Comparison of ENCODE assay signal across 18 cellular contexts in the genomic region with DNA sequence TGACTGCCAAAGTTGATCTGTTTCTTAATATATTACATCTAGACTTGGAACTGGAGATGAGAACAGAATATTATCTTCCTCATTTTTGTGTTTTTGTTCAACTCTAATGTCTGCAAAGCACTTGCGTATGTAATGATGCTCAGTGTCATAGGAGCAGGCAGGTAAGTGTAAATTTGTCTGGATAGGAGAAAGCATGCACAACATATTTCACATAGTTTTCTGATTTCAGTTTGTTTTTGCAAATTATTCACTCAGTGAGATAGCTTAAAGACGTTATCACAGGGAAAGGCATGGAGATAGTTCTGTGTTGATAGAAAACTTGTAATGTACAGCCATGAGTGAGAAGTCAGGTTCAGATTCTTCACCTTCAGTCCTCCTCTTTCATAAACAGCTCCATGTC.
DNase-seq lines count a peak whose midpoint lies in the region; ATAC-seq and TF ChIP-seq lines count a peak whose summit lies in the region.
"Had no signal": no experiment of that assay in that cellular context is flagged by ENCODE, and none has a peak within 500 bp of the region (broad histone marks: within the 10 kb centered on the region; RNA-seq: fewer than 3 reads in every experiment).

No MANE protein-coding gene starts in this region.

- H3K36me3 ChIP-seq in KMS-11 (ENCODE audit: insufficient read depth) (no peaks in the 10 kb centered on the region), Loucy (ENCODE audit: insufficient read depth, low read length) (no peaks in the 10 kb centered on the region), OCI-LY3 (replicated peaks; ENCODE audit: low read depth, low read length) (no peaks in the 10 kb centered on the region)
- no peaks in the 10 kb centered on the region for H3K36me3 ChIP-seq in naive thymus-derived CD4-positive, alpha-beta T cell (ENCODE audit: control insufficient read depth in 2 of 3, insufficient read depth in 3 of 3, low read length in 3 of 3)
- H3K36me3 ChIP-seq: BLaER1, HAP-1 had no signal

- H3K4me3 ChIP-seq in KMS-11 (IDR thresholded peaks at IDR 0.05; ENCODE audit: insufficient read depth, low read depth, low read length) (no peak overlapping the region), Loucy (ENCODE audit: low read length, poor library complexity, severe bottlenecking) (no peak overlapping the region), OCI-LY3 (ENCODE audit: low read length) (0 out of 2 replicates have a peak overlapping the region, but pooled peaks have one; percentile 17)
- no peak overlapping the region for H3K4me3 ChIP-seq in naive thymus-derived CD4-positive, alpha-beta T cell (ENCODE audit: low read length)
- H3K4me3 ChIP-seq: BLaER1, HAP-1 had no signal

- H3K4me2 ChIP-seq in KMS-11 (peak overlapping the region; percentile 12; the same call in 1 of the 2 replicates), Loucy (ENCODE audit: low read depth, low read length, poor library complexity, severe bottlenecking) (no peak overlapping the region), OCI-LY3 (ENCODE audit: low read length) (peak overlapping the region; percentile 63)
- H3K4me2 ChIP-seq: BLaER1 had no signal

- intact Hi-C loops in naive thymus-derived CD4-positive, alpha-beta T cell (cut with micrococcal nuclease): no loop called here

- peaks cover 0 to 8% (median 0%) of the 10 kb centered on the region in 11 donors for H3K9me3 Mint-ChIP-seq in naive thymus-derived CD4-positive, alpha-beta T cell
- H3K9me3 Mint-ChIP-seq: CD8-positive, alpha-beta T cell had no signal

- H2AFZ ChIP-seq in KMS-11 (ENCODE audit: low read depth) (no peak overlapping the region), Loucy (ENCODE audit: low read length) (0 out of 2 replicates have a peak overlapping the region, but pooled peaks have one; percentile 28), OCI-LY3 (ENCODE audit: low read depth, low read length) (peak overlapping the region; percentile 43; the same call in 1 of the 2 replicates)

- H3K27me3 Mint-ChIP-seq in naive thymus-derived CD4-positive, alpha-beta T cell: no peaks in the 10 kb centered on the region
- H3K27me3 Mint-ChIP-seq: B cell; CD4-positive, CD25-positive, alpha-beta regulatory T cell had no signal

- H3K27ac Mint-ChIP-seq in naive thymus-derived CD4-positive, alpha-beta T cell: no peak overlapping the region
- H3K27ac Mint-ChIP-seq: B cell; CD4-positive, CD25-positive, alpha-beta regulatory T cell; CD8-positive, alpha-beta T cell; HFFc6 had no signal

- H3K9ac ChIP-seq in KMS-11 (no peak overlapping the region), Loucy (ENCODE audit: low read depth, low read length, poor library complexity, severe bottlenecking) (no peak overlapping the region), OCI-LY3 (ENCODE audit: low read length) (no peak overlapping the region)
- H3K9ac ChIP-seq: BLaER1 had no signal

- H3K36me3 Mint-ChIP-seq in naive thymus-derived CD4-positive, alpha-beta T cell: no peaks in the 10 kb centered on the region
- H3K36me3 Mint-ChIP-seq: CD4-positive, CD25-positive, alpha-beta regulatory T cell; CD8-positive, alpha-beta T cell had no signal

- no peaks in the 10 kb centered on the region for H3K4me1 Mint-ChIP-seq in naive thymus-derived CD4-positive, alpha-beta T cell
- H3K4me1 Mint-ChIP-seq: B cell; CD4-positive, CD25-positive, alpha-beta regulatory T cell had no signal

- no peaks in the 10 kb centered on the region for H3K79me2 ChIP-seq in KMS-11 (ENCODE audit: insufficient read depth, low read depth)
- no peaks in the 10 kb centered on the region for H3K79me2 ChIP-seq in Loucy (ENCODE audit: insufficient read depth, low read length)
- no peaks in the 10 kb centered on the region for H3K79me2 ChIP-seq in OCI-LY3 (ENCODE audit: low read length)

- CTCF ChIA-PET in naive thymus-derived CD4-positive, alpha-beta T cell (lab: Charles Lee): no interaction called here

- peak; percentile 24 for ATAC-seq in omental fat pad (ENCODE audit: low FRiP score)
- ATAC-seq in naive thymus-derived CD4-positive, alpha-beta T cell: no peak
- ATAC-seq: CD8-positive, alpha-beta T cell had no signal

- H3K27me3 ChIP-seq in KMS-11 (ENCODE audit: insufficient read depth, low read depth) (no peaks in the 10 kb centered on the region), Loucy (ENCODE audit: insufficient read depth, low read length, poor library complexity, severe bottlenecking) (no peaks in the 10 kb centered on the region), OCI-LY3 (ENCODE audit: low read depth, low read length) (no peaks in the 10 kb centered on the region)
- no peaks in the 10 kb centered on the region for H3K27me3 ChIP-seq in naive thymus-derived CD4-positive, alpha-beta T cell (ENCODE audit: control insufficient read depth in 2 of 2, insufficient read depth in 2 of 2, low read length in 2 of 2)
- H3K27me3 ChIP-seq: BLaER1 had no signal

- TF ChIP-seq CTCF in KMS-11 (conservative IDR thresholded peaks at IDR 0.05; ENCODE audit: low read depth, low read length) (no peak), Loucy (conservative IDR thresholded peaks at IDR 0.05; ENCODE audit: low read length) (no peak), OCI-LY3 (IDR thresholded peaks at IDR 0.05; ENCODE audit: low read depth, low read length) (no peak), omental fat pad (IDR thresholded peaks at IDR 0.05) (no peak)

- H3F3A ChIP-seq in Loucy (ENCODE audit: low read depth): no peaks in the 10 kb centered on the region

- H4K20me1 ChIP-seq in KMS-11 (ENCODE audit: insufficient read depth): no peaks in the 10 kb centered on the region
- H4K20me1 ChIP-seq in Loucy (ENCODE audit: insufficient read depth, low read length, poor library complexity, severe bottlenecking): no peaks in the 10 kb centered on the region
- no peaks in the 10 kb centered on the region for H4K20me1 ChIP-seq in OCI-LY3 (ENCODE audit: insufficient read depth, low read length)
- H4K20me1 ChIP-seq: BLaER1 had no signal

- POLR2A ChIA-PET in naive thymus-derived CD4-positive, alpha-beta T cell (lab: Charles Lee): no interaction called here

- no peak for DNase-seq in omental fat pad (ENCODE audit: low spot score)
- no peak for DNase-seq in NOMO-1 treated with DMSO at 0.1 percent for 48 hours (lab: John Stamatoyannopoulos, UW; ENCODE audit: unreplicated experiment)
- DNase-seq in NCI-H1105 treated with DMSO at 0.1 percent for 48 hours (lab: John Stamatoyannopoulos, UW): no peak
- DNase-seq in naive thymus-derived CD4-positive, alpha-beta T cell: no peak
- DNase-seq: CD4-positive, CD25-positive, alpha-beta regulatory T cell; CD8-positive, alpha-beta T cell; DMS 273 treated with DMSO at 0.1 percent for 48 hours; DMS79; GF-D8; GOT3; HFFc6 had no signal

- H3K9me2 ChIP-seq in Loucy (replicated peaks; ENCODE audit: low read depth, low read length): no peaks in the 10 kb centered on the region

- H3K9me3 ChIP-seq in Loucy (ENCODE audit: insufficient read depth, low read depth, low read length) (no peaks in the 10 kb centered on the region), OCI-LY3 (ENCODE audit: insufficient read depth, low read length) (no peaks in the 10 kb centered on the region)
- no peaks in the 10 kb centered on the region for H3K9me3 ChIP-seq in naive thymus-derived CD4-positive, alpha-beta T cell (ENCODE audit: control insufficient read depth in 2 of 3, low read length in 3 of 3)
- H3K9me3 ChIP-seq: BLaER1, HAP-1 had no signal

- no peak overlapping the region for H3K4me3 Mint-ChIP-seq in naive thymus-derived CD4-positive, alpha-beta T cell
- H3K4me3 Mint-ChIP-seq: B cell; CD4-positive, CD25-positive, alpha-beta regulatory T cell; CD8-positive, alpha-beta T cell; HFFc6 had no signal

- H3K27ac ChIP-seq in KMS-11 (no peak overlapping the region), OCI-LY3 (ENCODE audit: low read length) (no peak overlapping the region)
- H3K27ac ChIP-seq in naive thymus-derived CD4-positive, alpha-beta T cell (ENCODE audit: low read depth, low read length): no peak overlapping the region
- H3K27ac ChIP-seq: BLaER1, C4-2B had no signal

- H3K4me1 ChIP-seq in KMS-11 (ENCODE audit: low read depth, poor library complexity, severe bottlenecking): peaks cover 24% of the 10 kb centered on the region
- H3K4me1 ChIP-seq in Loucy (ENCODE audit: insufficient read depth, low read length, poor library complexity, severe bottlenecking): no peaks in the 10 kb centered on the region
- H3K4me1 ChIP-seq in OCI-LY3 (ENCODE audit: low read length): peaks cover 33% of the 10 kb centered on the region
- H3K4me1 ChIP-seq in naive thymus-derived CD4-positive, alpha-beta T cell (ENCODE audit: control insufficient read depth in 2 of 2, insufficient read depth in 2 of 2, low read length in 2 of 2): no peaks in the 10 kb centered on the region
- H3K4me1 ChIP-seq: BLaER1, HAP-1 had no signal
